In genomic region chr7:65295409-65295808, GRCh38 we compare ENCODE assay signal across 33 cellular contexts.
"Had no signal": no experiment of that assay in that cellular context is flagged by ENCODE, and none has a peak within 500 bp of the region (broad histone marks: within the 10 kb centered on the region; RNA-seq: fewer than 3 reads in every experiment).

No MANE protein-coding gene starts in this region.

- H3K4me1 Mint-ChIP-seq: activated T-helper 17 cell treated with anti-CD3 and anti-CD28 coated beads, Interleukin-2, amount 50 U/mL, for 72 hours; brain had no signal

- H3K27me3 Mint-ChIP-seq: activated CD4-positive, alpha-beta memory T cell treated with anti-CD3 and anti-CD28 coated beads for 36 hours; activated T-helper 17 cell treated with anti-CD3 and anti-CD28 coated beads, Interleukin-2, amount 50 U/mL, for 72 hours; brain; progenitor cell of endocrine pancreas; type B pancreatic cell had no signal

- DNase-seq: activated CD4-positive, alpha-beta memory T cell treated with anti-CD3 and anti-CD28 coated beads for 36 hours; activated CD4-positive, alpha-beta T cell treated with anti-CD3 and anti-CD28 coated beads for 48 hours; activated naive CD4-positive, alpha-beta T cell; activated T-cell treated with anti-CD3 and anti-CD28 coated beads, Interleukin-2, amount 50 U/mL, for 4 hours; adrenal gland; aorta; cerebellar nuclear complex; dorsolateral prefrontal cortex; effector memory CD4-positive, alpha-beta T cell; gastrocnemius medialis; glutamatergic neuron; left cardiac atrium; left ventricle myocardium superior; ovary; retina; stimulated activated CD4-positive, alpha-beta T cell treated with anti-CD3 and anti-CD28 coated beads, Interleukin-1b, Interleukin-23, amount 100 ng/mL, for 48 hours; stimulated activated CD4-positive, alpha-beta T cell treated with anti-CD3 and anti-CD28 coated beads, Interleukin-4, amount 100 ng/mL, for 4 hours; stimulated activated CD8-positive, alpha-beta memory T cell treated with anti-CD3 and anti-CD28 coated beads, Interleukin-4, amount 100 ng/mL, for 48 hours; stimulated activated naive CD8-positive, alpha-beta T cell treated with anti-CD3 and anti-CD28 coated beads, Interleukin-15, amount 100 ng/mL, for 72 hours; substantia nigra; uterus; WERI-Rb-1 had no signal

- ATAC-seq: activated CD4-positive, CD25-positive, alpha-beta regulatory T cell treated with anti-CD3 and anti-CD28 coated beads, Interleukin-2, amount 50 U/mL, for 24 hours; activated naive CD4-positive, alpha-beta T cell treated with anti-CD3 and anti-CD28 coated beads, Interleukin-2, amount 50 U/mL, for 72 hours; activated T-cell treated with anti-CD3 and anti-CD28 coated beads, Interleukin-2, amount 50 U/mL, for 4 hours; activated T-helper 17 cell treated with anti-CD3 and anti-CD28 coated beads, Interleukin-2, amount 50 U/mL, for 72 hours; gastrocnemius medialis; left cardiac atrium; left ventricle myocardium superior; stimulated activated memory B cell treated with anti-CD40 and anti-IgM and Interleukin-4, amounts not matched to agents 10 μg/mL and 1 μg/mL and 100 μg/mL, for 72 hours; stimulated activated naive CD8-positive, alpha-beta T cell treated with anti-CD3 and anti-CD28 coated beads, Interleukin-15, amount 100 ng/mL, for 72 hours had no signal

- H2AFZ ChIP-seq: hepatocyte had no signal

- H3K27me3 ChIP-seq: adrenal gland, cardiac muscle cell, gastrocnemius medialis, hepatocyte, ovary, uterus had no signal

- H3K4me3 Mint-ChIP-seq: activated CD4-positive, alpha-beta memory T cell treated with anti-CD3 and anti-CD28 coated beads for 36 hours; activated T-cell treated with anti-CD3 and anti-CD28 coated beads, Interleukin-2, amount 50 U/mL, for 4 hours; activated T-helper 17 cell treated with anti-CD3 and anti-CD28 coated beads, Interleukin-2, amount 50 U/mL, for 72 hours; brain; stimulated activated memory B cell treated with anti-CD40 and anti-IgM and Interleukin-4, amounts not matched to agents 10 μg/mL and 1 μg/mL and 100 μg/mL, for 72 hours; stimulated activated naive CD8-positive, alpha-beta T cell treated with anti-CD3 and anti-CD28 coated beads, Interleukin-15, amount 100 ng/mL, for 72 hours; type B pancreatic cell had no signal

- H3K4me3 ChIP-seq: adrenal gland, cardiac muscle cell, coronary artery, dorsolateral prefrontal cortex, gastrocnemius medialis, hepatocyte, ovary, smooth muscle cell, uterus had no signal

- H3K36me3 Mint-ChIP-seq: activated CD4-positive, alpha-beta memory T cell treated with anti-CD3 and anti-CD28 coated beads for 36 hours; activated naive CD4-positive, alpha-beta T cell treated with anti-CD3 and anti-CD28 coated beads, Interleukin-2, amount 50 U/mL, for 72 hours; brain; stimulated activated memory B cell treated with anti-CD40 and anti-IgM and Interleukin-4, amounts not matched to agents 10 μg/mL and 1 μg/mL and 100 μg/mL, for 72 hours had no signal

- H3K9me3 Mint-ChIP-seq: activated CD4-positive, alpha-beta memory T cell treated with anti-CD3 and anti-CD28 coated beads for 36 hours; activated naive CD4-positive, alpha-beta T cell treated with anti-CD3 and anti-CD28 coated beads, Interleukin-2, amount 50 U/mL, for 72 hours; activated T-cell treated with anti-CD3 and anti-CD28 coated beads, Interleukin-2, amount 50 U/mL, for 4 hours; activated T-helper 17 cell treated with anti-CD3 and anti-CD28 coated beads, Interleukin-2, amount 50 U/mL, for 72 hours; stimulated activated memory B cell treated with anti-CD40 and anti-IgM and Interleukin-4, amounts not matched to agents 10 μg/mL and 1 μg/mL and 100 μg/mL, for 72 hours; type B pancreatic cell had no signal

- H3K36me3 ChIP-seq: adrenal gland, cardiac muscle cell, gastrocnemius medialis, ovary, uterus had no signal

- H3K27ac Mint-ChIP-seq: activated CD4-positive, alpha-beta memory T cell treated with anti-CD3 and anti-CD28 coated beads for 36 hours; activated naive CD4-positive, alpha-beta T cell treated with anti-CD3 and anti-CD28 coated beads, Interleukin-2, amount 50 U/mL, for 72 hours; activated T-helper 17 cell treated with anti-CD3 and anti-CD28 coated beads, Interleukin-2, amount 50 U/mL, for 72 hours; brain; progenitor cell of endocrine pancreas; stimulated activated memory B cell treated with anti-CD40 and anti-IgM and Interleukin-4, amounts not matched to agents 10 μg/mL and 1 μg/mL and 100 μg/mL, for 72 hours; stimulated activated naive CD8-positive, alpha-beta T cell treated with anti-CD3 and anti-CD28 coated beads, Interleukin-15, amount 100 ng/mL, for 72 hours; type B pancreatic cell had no signal

- H3K9me3 ChIP-seq: adrenal gland, gastrocnemius medialis, ovary, uterus had no signal

- H3K4me1 ChIP-seq: adrenal gland, gastrocnemius medialis, uterus had no signal

- H3K4me2 ChIP-seq: hepatocyte, smooth muscle cell had no signal

- H3K27ac ChIP-seq: adrenal gland, cardiac muscle cell, coronary artery, dorsolateral prefrontal cortex, gastrocnemius medialis, hepatocyte, ovary, uterus, WERI-Rb-1 had no signal

- H3K79me2 ChIP-seq: hepatocyte had no signal
